In genomic region chr1:45530632-45531135, GRCh38 we compare ENCODE assay signal across 32 cellular contexts.
"Had no signal": no experiment of that assay in that cellular context is flagged by ENCODE, and none has a peak within 500 bp of the region (broad histone marks: within the 10 kb centered on the region; RNA-seq: fewer than 3 reads in every experiment).

No MANE protein-coding gene starts in this region.

- H3K9ac ChIP-seq: KMS-11 had no signal

- H3K4me3 ChIP-seq: Peyer's patch had no signal

- H3K4me1 ChIP-seq: Peyer's patch had no signal

- H3K4me2 ChIP-seq: KMS-11 had no signal

- DNase-seq: activated CD4-positive, alpha-beta T cell treated with anti-CD3 and anti-CD28 coated beads for 36 hours; activated CD4-positive, alpha-beta T cell treated with anti-CD3 and anti-CD28 coated beads, Interleukin-2, amount 10 ng/mL, durations not matched to agents 7 days and 5 days; activated CD4-positive, alpha-beta T cell treated with anti-CD3 and anti-CD28 coated beads, Interleukin-2, amount 50 U/mL, for 48 hours; activated CD8-positive, alpha-beta memory T cell treated with anti-CD3 and anti-CD28 coated beads, Interleukin-2, amount 50 U/mL, for 4 hours; activated gamma-delta T cell treated with Interleukin-2 at 50 U/mL for 16 hours; activated naive CD4-positive, alpha-beta T cell treated with anti-CD3 and anti-CD28 coated beads for 36 hours; activated naive CD8-positive, alpha-beta T cell treated with anti-CD3 and anti-CD28 coated beads, Interleukin-2, amount 50 U/mL, for 24 hours; activated T-cell treated with anti-CD3 and anti-CD28 coated beads for 4 hours; activated T-cell treated with anti-CD3 and anti-CD28 coated beads, Interleukin-2, amount 50 U/mL, for 4 hours; anterior cingulate cortex; caudate nucleus; cerebellar nuclear complex; NCI-H1092 treated with DMSO at 0.1 percent for 48 hours; NCI-H1417; NCI-H146; NCI-H2029; NCI-H2227 treated with DMSO at 0.1 percent for 48 hours; NCI-H446; NCI-H510A treated with DMSO at 0.1 percent for 48 hours; NCI-H526 treated with DMSO at 0.1 percent for 48 hours; NCI-H774; Peyer's patch; RPMI8226; SHP77 treated with DMSO at 0.1 percent for 48 hours; SW 1271; T-helper 1 cell; T-helper 2 cell; T1000 had no signal

- H3K9me3 ChIP-seq: Peyer's patch had no signal

- H3K27me3 ChIP-seq: Peyer's patch had no signal

- ATAC-seq: activated CD4-positive, alpha-beta T cell treated with anti-CD3 and anti-CD28 coated beads for 36 hours; activated CD4-positive, CD25-positive, alpha-beta regulatory T cell treated with anti-CD3 and anti-CD28 coated beads, Interleukin-2, amount 50 U/mL, for 24 hours; activated naive CD8-positive, alpha-beta T cell treated with anti-CD3 and anti-CD28 coated beads, Interleukin-2, amount 50 U/mL, for 24 hours; activated T-cell treated with anti-CD3 and anti-CD28 coated beads, Interleukin-2, amount 50 U/mL, for 4 hours; SK-N-SH treated with all-trans-retinoic acid at 6 μM for 48 hours; WTC11 had no signal

- H3K27ac ChIP-seq: KMS-11, Peyer's patch had no signal

- H3K36me3 ChIP-seq: Peyer's patch had no signal
